ENCODE assay signal across 16 cellular contexts in genomic region chr11:80993561-80993960, GRCh38.
"Had no signal": no experiment of that assay in that cellular context is flagged by ENCODE, and none has a peak within 500 bp of the region (broad histone marks: within the 10 kb centered on the region; RNA-seq: fewer than 3 reads in every experiment).

No MANE protein-coding gene starts in this region.

- H3K4me3 ChIP-seq: ascending aorta had no signal

- H3K27ac Mint-ChIP-seq: activated CD8-positive, alpha-beta T cell treated with anti-CD3 and anti-CD28 coated beads for 36 hours; immature natural killer cell; nephron progenitor cell had no signal

- H3K4me3 Mint-ChIP-seq: activated CD8-positive, alpha-beta T cell treated with anti-CD3 and anti-CD28 coated beads for 36 hours; immature natural killer cell; nephron progenitor cell had no signal

- H3K4me1 ChIP-seq: ascending aorta had no signal

- H3K9me3 ChIP-seq: ascending aorta had no signal

- H3K27ac ChIP-seq: ascending aorta, WERI-Rb-1 had no signal

- H3K27me3 Mint-ChIP-seq: activated CD8-positive, alpha-beta T cell treated with anti-CD3 and anti-CD28 coated beads for 36 hours had no signal

- ATAC-seq: activated CD8-positive, alpha-beta T cell treated with anti-CD3 and anti-CD28 coated beads for 36 hours had no signal

- H3K9me3 Mint-ChIP-seq: nephron progenitor cell had no signal

- DNase-seq: activated CD4-positive, alpha-beta T cell treated with anti-CD3 and anti-CD28 coated beads for 4 hours; activated CD8-positive, alpha-beta memory T cell treated with anti-CD3 and anti-CD28 coated beads, Interleukin-2, amount 50 U/mL, for 4 hours; activated CD8-positive, alpha-beta T cell treated with anti-CD3 and anti-CD28 coated beads for 36 hours; activated naive CD4-positive, alpha-beta T cell; central memory CD4-positive, alpha-beta T cell; cortex of kidney; effector CD8-positive, alpha-beta T cell; hippocampal formation; immature natural killer cell; nephron progenitor cell; stimulated activated CD4-positive, alpha-beta T cell treated with anti-CD3 and anti-CD28 coated beads, Interleukin-12 subunit alpha, Interleukin-12 subunit beta, amount 100 ng/mL, for 4 hours; stimulated activated naive CD4-positive, alpha-beta T cell; SW 1271; T1000; WERI-Rb-1 had no signal

- H3K36me3 ChIP-seq: ascending aorta, WERI-Rb-1 had no signal

- H3K4me1 Mint-ChIP-seq: immature natural killer cell had no signal

- H3K27me3 ChIP-seq: ascending aorta had no signal
